22 cellular contexts compared by ENCODE assay signal in genomic region chr1:161265305-161265704, GRCh38. TPM values are rescaled to one million over a fixed set of nuclear protein-coding genes. Genes with fewer than 3 reads are reported as not detected.
"Had no signal": no experiment of that assay in that cellular context is flagged by ENCODE, and none has a peak within 500 bp of the region (broad histone marks: within the 10 kb centered on the region; RNA-seq: fewer than 3 reads in every experiment).

No MANE protein-coding gene starts in this region.

- FAIRE-seq: RCC 7860 had no signal

- H3K27ac ChIP-seq: SJSA1, SK-N-MC had no signal

- H3K4me3 ChIP-seq: SJSA1, SK-N-MC had no signal

- H3K36me3 ChIP-seq: SJSA1 had no signal

- DNase-seq: KBM-7, MV-4-11, NCI-H1092, NCI-H1105 treated with DMSO at 0.1 percent for 48 hours, NCI-H1417 treated with DMSO at 0.1 percent for 48 hours, NCI-H1694 treated with DMSO at 0.1 percent for 48 hours, NCI-H1930, NCI-H2107, NCI-H226, NCI-H446, NCI-H510A, NCI-H524 treated with DMSO at 0.1 percent for 48 hours, NCI-H774, Right ventricle myocardium superior, RPMI8226, SIG-M5 had no signal

- H3K9me3 ChIP-seq: SJSA1 had no signal

- H3K4me1 ChIP-seq: SJSA1 had no signal

RNA-seq across cellular contexts. Expression of gene PCP4L1, which starts 6.8 kb away (rescaled TPM):
- total RNA-seq: HT-29, MCF 10A, SJSA1 had no signal

RNA-seq across cellular contexts. Expression of gene NR1I3, which starts 27.3 kb away (rescaled TPM):
- total RNA-seq: HT-29, LHCN-M2, MCF 10A, Right ventricle myocardium superior, SJSA1 had no signal

RNA-seq across cellular contexts. Expression of gene APOA2, which starts 41.9 kb away (rescaled TPM):
- total RNA-seq: HT-29, LHCN-M2, MCF 10A, SJSA1 had no signal

RNA-seq across cellular contexts. Expression of gene MPZ, which starts 44.5 kb away (rescaled TPM):
- total RNA-seq: SJSA1 had no signal
